10 cellular contexts compared by ENCODE assay signal in genomic region chr6:163404825-163405265, GRCh38. TPM values are rescaled to one million over a fixed set of nuclear protein-coding genes. Genes with fewer than 3 reads are reported as not detected.
DNase-seq lines count a peak whose midpoint lies in the region; TF ChIP-seq lines count a peak whose summit lies in the region.
"Had no signal": no experiment of that assay in that cellular context is flagged by ENCODE, and none has a peak within 500 bp of the region (broad histone marks: within the 10 kb centered on the region; RNA-seq: fewer than 3 reads in every experiment).

No MANE protein-coding gene starts in this region.

- H3K27me3 ChIP-seq in esophagus squamous epithelium (no peaks in the 10 kb centered on the region), mucosa of rectum (ENCODE audit: control insufficient read depth in 2 of 2, insufficient read depth in 2 of 2, low read length in 2 of 2) (peaks cover 4 to 6% of the 10 kb centered on the region in 2 donors), transverse colon (peaks cover 10% of the 10 kb centered on the region)

- DNase-seq in SIG-M5 treated with dmso at 0.1 percent for 504 hours (lab: John Stamatoyannopoulos, UW; ENCODE audit: unreplicated experiment) (peak; percentile 72), SIG-M5 (lab: John Stamatoyannopoulos, UW) (no peak), esophagus squamous epithelium (lab: John Stamatoyannopoulos, UW) (no peak), transverse colon (peak; percentile 25), NCI-H1105 (lab: John Stamatoyannopoulos, UW) (no peak), mesenteric fat pad (ENCODE audit: low spot score) (no peak), ecto neural progenitor cell (ENCODE audit: low spot score) (no peak)
- DNase-seq: naive B cell had no signal

- H3K4me1 ChIP-seq in esophagus squamous epithelium (peaks cover 9 to 26% (median 12%) of the 10 kb centered on the region in 3 donors), mucosa of rectum (ENCODE audit: control insufficient read depth in 2 of 2, insufficient read depth in 2 of 2, low read length in 2 of 2) (peaks cover 3 to 10% of the 10 kb centered on the region in 2 donors), transverse colon (peaks cover 0 to 14% (median 5%) of the 10 kb centered on the region in 4 donors)

- peak in 1 of 4 donors; percentile 41 for TF ChIP-seq POLR2A in esophagus squamous epithelium (IDR thresholded peaks at IDR 0.05)
- peak; percentile 37 for TF ChIP-seq POLR2A in transverse colon (IDR thresholded peaks at IDR 0.05)

- H3K36me3 ChIP-seq in esophagus squamous epithelium (no peaks in the 10 kb centered on the region), mucosa of rectum (ENCODE audit: control insufficient read depth in 2 of 2, insufficient read depth in 2 of 2, low read length in 2 of 2) (no peaks in the 10 kb centered on the region), transverse colon (no peaks in the 10 kb centered on the region)

- H3K9ac ChIP-seq in mucosa of rectum (ENCODE audit: low read depth in 1 of 2, low read length in 2 of 2) = no peak overlapping the region

- H3K4me3 ChIP-seq in esophagus squamous epithelium = no peak overlapping the region
- no peak overlapping the region for H3K4me3 ChIP-seq in mucosa of rectum (ENCODE audit: low read length in 2 of 2)
- H3K4me3 ChIP-seq in transverse colon = no peak overlapping the region

- H3K27ac ChIP-seq in esophagus squamous epithelium (peak overlapping the region; percentile 68 to 87 (median 84)), mucosa of rectum (ENCODE audit: low read depth in 2 of 2, low read length in 2 of 2) (peak overlapping the region; percentile 79 to 81), transverse colon (peak overlapping the region; percentile 63 to 78 (median 70))
- H3K27ac ChIP-seq: 22Rv1 had no signal

- in situ Hi-C loops in transverse colon (cut with MboI; ENCODE audit: low pct_ligation_motif_present in 1 of 4, low pct_unique_long_range_greater_than_20kb in 1 of 4, low sequenced_read_pairs in 3 of 4) = no loop called here

- TF ChIP-seq EP300 in transverse colon (IDR thresholded peaks at IDR 0.05; ENCODE audit: low read depth) = no peak

- H3K9me3 ChIP-seq in esophagus squamous epithelium (no peaks in the 10 kb centered on the region), mucosa of rectum (ENCODE audit: control insufficient read depth in 2 of 2, low read length in 2 of 2) (no peaks in the 10 kb centered on the region), transverse colon (no peaks in the 10 kb centered on the region)

- TF ChIP-seq CTCF in esophagus squamous epithelium (IDR thresholded peaks at IDR 0.05) (no peak), transverse colon (IDR thresholded peaks at IDR 0.05) (no peak)

- WGBS in esophagus squamous epithelium, 2 donors = 67 to 83% methylated on average over 9 to 10 of the region's 10 CpGs
- 60 to 83% methylated on average over 1 to 10 of the region's 10 CpGs for WGBS in transverse colon (ENCODE audit: low coverage in 1 of 2), 2 donors

- intact Hi-C loops in esophagus squamous epithelium (cut with DNase I) (no loop called here), transverse colon (cut with DNase I; ENCODE audit: low total_unique reads) (no loop called here)

RNA-seq across cellular contexts. Expression of gene QKI, which starts 9.7 kb away (rescaled TPM):
- total RNA-seq in esophagus squamous epithelium = 100 to 1,000 TPM in 1 of 4 donors, 10 to 100 TPM in 3; 46.2 to 149 (median 65.4) TPM
- 10 to 100 TPM in 3 of 4 donors, 1 to 10 TPM in 1; 8.4 to 41.8 (median 22.7) TPM for total RNA-seq in transverse colon
- total RNA-seq in mesenteric fat pad = 267 TPM

Comparison
In these comparisons a context has a peak if more than half of its experiments do, and no peak if none do; other contexts are left out.
1. DNase-seq: peak in SIG-M5 treated with dmso at 0.1 percent for 504 hours (single experiment) and transverse colon (single experiment); none in SIG-M5 (single experiment), esophagus squamous epithelium (single experiment), NCI-H1105 (single experiment), mesenteric fat pad (single experiment) and ecto neural progenitor cell (single experiment).
2. Peak in every context shown above with its lines, with median percentiles within 50 percentile points of each other: H3K27ac ChIP-seq.